ENCODE assay signal across 18 cellular contexts in genomic region chr17:7419833-7420610, GRCh38. TPM values are rescaled to one million over a fixed set of nuclear protein-coding genes. Genes with fewer than 3 reads are reported as not detected.
A peak's percentile ranks its signal among the peaks of the same experiment; 100 is the strongest.
DNase-seq lines count a peak whose midpoint lies in the region; ATAC-seq, FAIRE-seq and TF ChIP-seq lines count a peak whose summit lies in the region.
"Had no signal": no experiment of that assay in that cellular context is flagged by ENCODE, and none has a peak within 500 bp of the region (broad histone marks: within the 10 kb centered on the region; RNA-seq: fewer than 3 reads in every experiment).

A gene with protein sequence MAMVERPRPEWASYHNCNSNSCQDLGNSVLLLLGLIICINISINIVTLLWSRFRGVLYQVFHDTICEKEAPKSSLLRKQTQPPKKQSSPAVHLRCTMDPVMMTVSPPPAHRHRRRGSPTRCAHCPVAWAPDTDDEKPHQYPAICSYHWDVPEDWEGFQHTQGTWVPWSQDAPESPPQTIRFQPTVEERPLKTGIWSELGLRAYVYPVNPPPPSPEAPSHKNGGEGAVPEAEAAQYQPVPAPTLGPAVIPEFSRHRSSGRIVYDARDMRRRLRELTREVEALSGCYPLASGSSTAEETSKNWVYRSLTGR (plus strand): TSS chr17:7420324. CDS start chr17:7420385, 61 bp downstream.

- H3K27ac Mint-ChIP-seq in activated CD4-positive, alpha-beta T cell treated with anti-CD3 and anti-CD28 coated beads, Interleukin-2, amount 10 ng/mL, durations not matched to agents 7 days and 5 days: peak within 1 kb of the TSS; percentile 73
- no peak within 1 kb of the TSS for H3K27ac Mint-ChIP-seq in activated CD4-positive, alpha-beta T cell treated with anti-CD3 and anti-CD28 coated beads for 36 hours
- peak within 1 kb of the TSS in 1 of 9 donors; percentile 38 for H3K27ac Mint-ChIP-seq in naive thymus-derived CD4-positive, alpha-beta T cell

- H3K14ac ChIP-seq in H1 (ENCODE audit: insufficient read length): no peak within 1 kb of the TSS

- peak within 1 kb of the TSS; percentile 79 for H3K56ac ChIP-seq in H1 (replicated peaks; ENCODE audit: insufficient read length, low read depth, low read length)

- H3K79me1 ChIP-seq in H1 (ENCODE audit: low read depth, low read length): no peaks in the 10 kb centered on the region

- H3K9me3 Mint-ChIP-seq in activated CD4-positive, alpha-beta T cell treated with anti-CD3 and anti-CD28 coated beads, Interleukin-2, amount 10 ng/mL, durations not matched to agents 7 days and 5 days: no peaks in the 10 kb centered on the region
- H3K9me3 Mint-ChIP-seq in activated CD4-positive, alpha-beta T cell treated with anti-CD3 and anti-CD28 coated beads for 36 hours (ENCODE audit: low read depth): no peaks in the 10 kb centered on the region
- no peaks in the 10 kb centered on the region for H3K9me3 Mint-ChIP-seq in naive thymus-derived CD4-positive, alpha-beta T cell

- H3K9me2 ChIP-seq in neural cell (ENCODE audit: insufficient read depth, low read length): no peaks in the 10 kb centered on the region

- H3K4me3 ChIP-seq in H1 (ENCODE audit: extremely low read depth in 1 of 4, insufficient read depth in 2 of 4, low read depth in 3 of 4, low read length in 4 of 4) (no peak within 1 kb of the TSS), neural cell (ENCODE audit: low read length) (no peak within 1 kb of the TSS)
- H3K4me3 ChIP-seq in naive thymus-derived CD4-positive, alpha-beta T cell (ENCODE audit: low read length): no peak within 1 kb of the TSS
- H3K4me3 ChIP-seq: BLaER1 treated with 17β-estradiol and CSF1 and Interleukin-3, amounts not matched to agents 10 nM and 100 nM; PC-9 had no signal

- H2BK12ac ChIP-seq in H1 (ENCODE audit: low read depth, low read length): peak within 1 kb of the TSS; percentile 60; the same call in 1 of the 2 replicates

- no peak for TF ChIP-seq RAD21 in H1 (IDR thresholded peaks at IDR 0.05 in 1 of 2, conservative IDR thresholded peaks at IDR 0.05 in 1 of 2; ENCODE audit: low read depth in 2 of 2, low read length in 2 of 2)
- no peak for TF ChIP-seq RAD21 in neural cell (conservative IDR thresholded peaks at IDR 0.05)

- no peak within 1 kb of the TSS; the same call in 1 of the 2 replicates for H2BK15ac ChIP-seq in H1 (ENCODE audit: low read length)

- no peak within 1 kb of the TSS for H3K23ac ChIP-seq in H1 (ENCODE audit: insufficient read length)

- no peak within 1 kb of the TSS for H2BK20ac ChIP-seq in H1 (ENCODE audit: low read length)

- no peak within 1 kb of the TSS for H2AK5ac ChIP-seq in H1 (ENCODE audit: low read depth, low read length)

- intact Hi-C loops in activated CD4-positive, alpha-beta T cell treated with anti-CD3 and anti-CD28 coated beads for 36 hours (cut with DNase I, micrococcal nuclease): no loop called here
- intact Hi-C loops in naive thymus-derived CD4-positive, alpha-beta T cell (cut with micrococcal nuclease): no loop called here
- intact Hi-C loops in cardiac septum (cut with DNase I): no loop called here

- H3K36me3 ChIP-seq in H1 (ENCODE audit: control insufficient read depth in 2 of 4, insufficient read depth in 4 of 4, low read length in 3 of 4) (peaks cover 0 to 17% (median 8%) of the 10 kb centered on the region in 4 experiments; a peak in 5 of 8 replicates), neural cell (ENCODE audit: insufficient read depth, low read length) (no peaks in the 10 kb centered on the region)
- H3K36me3 ChIP-seq in naive thymus-derived CD4-positive, alpha-beta T cell (ENCODE audit: control insufficient read depth in 2 of 3, insufficient read depth in 3 of 3, low read length in 3 of 3): no peaks in the 10 kb centered on the region

- H2BK5ac ChIP-seq in H1 (ENCODE audit: low read depth, low read length): no peak within 1 kb of the TSS

- H3K27me3 ChIP-seq in H1 (replicated peaks in 1 of 4; ENCODE audit: control insufficient read depth in 3 of 4, extremely low read depth in 1 of 4, insufficient read depth in 3 of 4, low read length in 3 of 4) (no peaks in the 10 kb centered on the region), neural cell (ENCODE audit: insufficient read depth, low read depth, low read length) (no peaks in the 10 kb centered on the region)
- no peaks in the 10 kb centered on the region for H3K27me3 ChIP-seq in naive thymus-derived CD4-positive, alpha-beta T cell (ENCODE audit: control insufficient read depth in 2 of 2, insufficient read depth in 2 of 2, low read length in 2 of 2)
- H3K27me3 ChIP-seq: BLaER1 treated with 17β-estradiol and CSF1 and Interleukin-3, amounts not matched to agents 10 nM and 100 nM had no signal

- no peaks in the 10 kb centered on the region for H3K9me3 ChIP-seq in H1 (ENCODE audit: insufficient read depth in 2 of 2, low read depth in 1 of 2, low read length in 1 of 2)
- no peaks in the 10 kb centered on the region for H3K9me3 ChIP-seq in neural cell (ENCODE audit: low read length)
- H3K9me3 ChIP-seq in naive thymus-derived CD4-positive, alpha-beta T cell (ENCODE audit: control insufficient read depth in 2 of 3, low read length in 3 of 3): no peaks in the 10 kb centered on the region
- H3K9me3 ChIP-seq: BLaER1 treated with 17β-estradiol and CSF1 and Interleukin-3, amounts not matched to agents 10 nM and 100 nM had no signal

- no peak within 1 kb of the TSS; the same call in 1 of the 2 replicates for H3K18ac ChIP-seq in H1 (ENCODE audit: extremely low read depth, low read length)

- H3K4me2 ChIP-seq in H1 (ENCODE audit: insufficient read depth in 1 of 2, low read depth in 2 of 2, low read length in 2 of 2) (no peak within 1 kb of the TSS), neural cell (ENCODE audit: low read length) (no peak within 1 kb of the TSS)
- H3K4me2 ChIP-seq: BLaER1 treated with 17β-estradiol and CSF1 and Interleukin-3, amounts not matched to agents 10 nM and 100 nM; PC-9 had no signal

- H3K4ac ChIP-seq in H1 (replicated peaks; ENCODE audit: insufficient read length, low read depth, low read length): no peak within 1 kb of the TSS

- 90% methylated on average over 16 of the region's 17 CpGs; no CpG with 5 or more reads in 1 of the 2 experiments for WGBS in H1 (ENCODE audit: extremely low coverage in 1 of 2, insufficient coverage in 1 of 2, insufficient read length in 1 of 2, insufficient replicate concordance in 2 of 2, low coverage in 1 of 2, low lambda C conversion rate in 2 of 2, missing lambda C conversion rate in 1 of 2), 2 experiments

- H3K27ac ChIP-seq in H1 (ENCODE audit: low read depth, low read length): no peak within 1 kb of the TSS
- no peak within 1 kb of the TSS for H3K27ac ChIP-seq in neural cell (ENCODE audit: low read length)
- H3K27ac ChIP-seq in naive thymus-derived CD4-positive, alpha-beta T cell (ENCODE audit: low read depth, low read length): no peak within 1 kb of the TSS
- H3K27ac ChIP-seq: 22Rv1; BLaER1 treated with 17β-estradiol and CSF1 and Interleukin-3, amounts not matched to agents 10 nM and 100 nM; PC-9 had no signal

- no peak within 1 kb of the TSS for H3K4me3 Mint-ChIP-seq in activated CD4-positive, alpha-beta T cell treated with anti-CD3 and anti-CD28 coated beads, Interleukin-2, amount 10 ng/mL, durations not matched to agents 7 days and 5 days
- H3K4me3 Mint-ChIP-seq in activated CD4-positive, alpha-beta T cell treated with anti-CD3 and anti-CD28 coated beads for 36 hours: no peak within 1 kb of the TSS
- no peak within 1 kb of the TSS for H3K4me3 Mint-ChIP-seq in naive thymus-derived CD4-positive, alpha-beta T cell

- H3K9ac ChIP-seq in H1 (replicated peaks in 1 of 4; ENCODE audit: extremely low read depth in 1 of 4, low read depth in 3 of 4, low read length in 3 of 4) (no peak within 1 kb of the TSS; a peak in 1 of 7 replicates), neural cell (ENCODE audit: low read length) (no peak within 1 kb of the TSS)

- H4K8ac ChIP-seq in H1 (ENCODE audit: extremely low read depth, insufficient read depth, low read length): peak within 1 kb of the TSS; percentile 80

- no peaks in the 10 kb centered on the region for H3K36me3 Mint-ChIP-seq in activated CD4-positive, alpha-beta T cell treated with anti-CD3 and anti-CD28 coated beads, Interleukin-2, amount 10 ng/mL, durations not matched to agents 7 days and 5 days (ENCODE audit: low read depth)
- no peaks in the 10 kb centered on the region for H3K36me3 Mint-ChIP-seq in activated CD4-positive, alpha-beta T cell treated with anti-CD3 and anti-CD28 coated beads for 36 hours (ENCODE audit: low read depth)
- H3K36me3 Mint-ChIP-seq in naive thymus-derived CD4-positive, alpha-beta T cell: no peaks in the 10 kb centered on the region

- peaks cover 0 to 15% (median 2%) of the 10 kb centered on the region in 4 experiments; a peak in 4 of 7 replicates for H3K4me1 ChIP-seq in H1 (replicated peaks in 1 of 4; ENCODE audit: control insufficient read depth in 3 of 4, insufficient read depth in 4 of 4, low read length in 3 of 4)
- no peaks in the 10 kb centered on the region for H3K4me1 ChIP-seq in naive thymus-derived CD4-positive, alpha-beta T cell (ENCODE audit: control insufficient read depth in 2 of 2, insufficient read depth in 2 of 2, low read length in 2 of 2)

- H4K91ac ChIP-seq in H1 (replicated peaks; ENCODE audit: insufficient read length, low read length): no peak within 1 kb of the TSS

- ATAC-seq in activated CD4-positive, alpha-beta T cell treated with anti-CD3 and anti-CD28 coated beads for 36 hours: no peak
- no peak for ATAC-seq in naive thymus-derived CD4-positive, alpha-beta T cell

- no peaks in the 10 kb centered on the region for H3K27me3 Mint-ChIP-seq in activated CD4-positive, alpha-beta T cell treated with anti-CD3 and anti-CD28 coated beads, Interleukin-2, amount 10 ng/mL, durations not matched to agents 7 days and 5 days
- no peaks in the 10 kb centered on the region for H3K27me3 Mint-ChIP-seq in activated CD4-positive, alpha-beta T cell treated with anti-CD3 and anti-CD28 coated beads for 36 hours
- H3K27me3 Mint-ChIP-seq in naive thymus-derived CD4-positive, alpha-beta T cell: peaks cover 0 to 3% (median 0%) of the 10 kb centered on the region in 5 donors

- POLR2A ChIA-PET in activated CD4-positive, alpha-beta T cell treated with anti-CD3 and anti-CD28 coated beads, Interleukin-2, amount 10 ng/mL, durations not matched to agents 7 days and 5 days (lab: Charles Lee): no interaction called here
- POLR2A ChIA-PET in activated CD4-positive, alpha-beta T cell treated with anti-CD3 and anti-CD28 coated beads for 36 hours (lab: Charles Lee): no interaction called here
- POLR2A ChIA-PET in H1 (lab: Charles Lee; ENCODE audit: partially characterized antibody): interaction anchor here (0.8 to 2.8 kb wide), 14 partner anchors 9 to 155 kb away, joined by 3 to 9 read pairs (median 4); partner anchors contain the start of genes ACAP1, NLGN2, PLSCR3 and TMEM102
- POLR2A ChIA-PET in naive thymus-derived CD4-positive, alpha-beta T cell (lab: Charles Lee): no interaction called here

- H3F3A ChIP-seq in neural cell (ENCODE audit: insufficient read depth, low read length, poor library complexity, severe bottlenecking): no peaks in the 10 kb centered on the region

- TF ChIP-seq CTCF in H1 (IDR thresholded peaks at IDR 0.05; ENCODE audit: control extremely low read depth in 1 of 3, insufficient read depth in 1 of 3, low read depth in 1 of 3, low read length in 3 of 3) (no peak), neural cell (IDR thresholded peaks at IDR 0.05; ENCODE audit: poor library complexity, severe bottlenecking) (no peak)

- no peak for TF ChIP-seq EP300 in H1 (IDR thresholded peaks at IDR 0.05; ENCODE audit: borderline replicate concordance in 1 of 2, low read depth in 2 of 2, low read length in 2 of 2)
- no peak for TF ChIP-seq EP300 in neural cell (conservative IDR thresholded peaks at IDR 0.05; ENCODE audit: poor library complexity, severe bottlenecking)

- DNase-seq in activated CD4-positive, alpha-beta T cell treated with anti-CD3 and anti-CD28 coated beads, Interleukin-2, amount 10 ng/mL, durations not matched to agents 7 days and 5 days: no peak
- DNase-seq in activated CD4-positive, alpha-beta T cell treated with anti-CD3 and anti-CD28 coated beads for 36 hours: no peak
- DNase-seq in H1 (ENCODE audit: low read depth in 1 of 2, low spot score in 2 of 2) (no peak), ACHN (no peak), hepatic stellate cell (ENCODE audit: low spot score) (no peak), cardiac septum (ENCODE audit: low spot score) (no peak)
- DNase-seq in naive thymus-derived CD4-positive, alpha-beta T cell: no peak
- DNase-seq: GF-D8, NCI-H1930, NCI-H2171, NCI-H774, PC-9 had no signal

- peaks cover 2% of the 10 kb centered on the region; the same call in 1 of the 2 replicates for H3K23me2 ChIP-seq in H1 (ENCODE audit: low read depth, low read length)

- H4K20me1 ChIP-seq in H1 (replicated peaks in 1 of 2; ENCODE audit: control insufficient read depth in 1 of 2, insufficient read depth in 2 of 2, low read length in 2 of 2) (peaks cover 2 to 4% of the 10 kb centered on the region in 2 experiments), neural cell (ENCODE audit: insufficient read depth) (peaks cover 4% of the 10 kb centered on the region)

- H2AFZ ChIP-seq in H1 (ENCODE audit: low read length) (no peak within 1 kb of the TSS), neural cell (ENCODE audit: low read depth, low read length) (no peak within 1 kb of the TSS)
- H2AFZ ChIP-seq: PC-9 had no signal

- in situ Hi-C loops in ACHN (cut with HindIII; ENCODE audit: low pct_ligation_motif_present, low pct_unique_long_range_greater_than_20kb, low sequenced_read_pairs): no loop called here

- no peak for TF ChIP-seq POLR2A in H1 (IDR thresholded peaks at IDR 0.05; ENCODE audit: control extremely low read depth in 1 of 2, low read depth in 2 of 2, low read length in 2 of 2)

- no peaks in the 10 kb centered on the region for H3K4me1 Mint-ChIP-seq in activated CD4-positive, alpha-beta T cell treated with anti-CD3 and anti-CD28 coated beads, Interleukin-2, amount 10 ng/mL, durations not matched to agents 7 days and 5 days
- no peaks in the 10 kb centered on the region for H3K4me1 Mint-ChIP-seq in activated CD4-positive, alpha-beta T cell treated with anti-CD3 and anti-CD28 coated beads for 36 hours
- H3K4me1 Mint-ChIP-seq in naive thymus-derived CD4-positive, alpha-beta T cell: peaks cover 0 to 7% (median 0%) of the 10 kb centered on the region in 7 donors

- no peak within 1 kb of the TSS for H4K5ac ChIP-seq in H1 (ENCODE audit: insufficient read length, low read depth, low read length)

- no peak for FAIRE-seq in H1 (lab: Jason Lieb, UNC)
- FAIRE-seq: GM19239 had no signal

- H2BK120ac ChIP-seq in H1 (replicated peaks; ENCODE audit: low read depth, low read length): no peak within 1 kb of the TSS

- H3K79me2 ChIP-seq in H1 (ENCODE audit: control insufficient read depth in 1 of 2, insufficient read depth in 2 of 2, low read length in 2 of 2) (no peaks in the 10 kb centered on the region), neural cell (replicated peaks; ENCODE audit: insufficient read depth, low read length) (no peaks in the 10 kb centered on the region)

- CTCF ChIA-PET in activated CD4-positive, alpha-beta T cell treated with anti-CD3 and anti-CD28 coated beads, Interleukin-2, amount 10 ng/mL, durations not matched to agents 7 days and 5 days (lab: Charles Lee): interaction anchor here (0.9 to 2.5 kb wide), 3 partner anchors 11 to 66 kb away, joined by 3 to 12 read pairs (median 3); partner anchors contain the start of gene TMEM102
- CTCF ChIA-PET in activated CD4-positive, alpha-beta T cell treated with anti-CD3 and anti-CD28 coated beads for 36 hours (lab: Charles Lee): interaction anchor here (1.2 kb wide), 1 partner anchor 141 kb away, joined by 3 read pairs; no protein-coding TSS in a partner anchor
- CTCF ChIA-PET in H1 (lab: Charles Lee; ENCODE audit: partially characterized antibody): interaction anchor here (0.6 to 4.1 kb wide), 12 partner anchors 13 to 140 kb away, joined by 3 to 15 read pairs (median 4); partner anchors contain the start of genes NLGN2 and PLSCR3
- CTCF ChIA-PET in naive thymus-derived CD4-positive, alpha-beta T cell (lab: Charles Lee): interaction anchor here (2.4 kb wide), 1 partner anchor 65 kb away, joined by 7 read pairs; the partner anchor contains the start of gene TMEM95

RNA-seq across cellular contexts. Expression of the gene that starts here (rescaled TPM):
- not detected for total RNA-seq in activated CD4-positive, alpha-beta T cell treated with anti-CD3 and anti-CD28 coated beads, Interleukin-2, amount 10 ng/mL, durations not matched to agents 7 days and 5 days
- total RNA-seq in activated CD4-positive, alpha-beta T cell treated with anti-CD3 and anti-CD28 coated beads for 36 hours: not detected
- not detected in 2 replicates for total RNA-seq in H1 (2021; fragmentation: NEBNext Ultra II Directional; extraction: Animal tissue kit (Norgen Biotek cat#: 25700))
- polyA plus RNA-seq in H1 (2011; rRNA removed) (0.09 TPM in 1 of 2 replicates, not detected in the other), neural cell (not detected in 2 replicates)
- not detected for polyA plus RNA-seq in H1 (2011; cell fraction: cytosol; rRNA removed)
- polyA plus RNA-seq in H1 (2011; cell fraction: nucleus; rRNA removed): 0.90 TPM
- polyA plus RNA-seq in H1 (2012, experiment 1 of 2): 0.27 TPM in 1 of 4 replicates, not detected in the others
- polyA plus RNA-seq in H1 (2012, experiment 2 of 2): not detected
- 0.06 TPM for polyA plus RNA-seq in H1 (2013, experiment 1 of 2)
- 0.06 TPM for polyA plus RNA-seq in H1 (2013, experiment 2 of 2)
- not detected in 2 replicates for polyA minus RNA-seq in H1 (2011; rRNA and poly(A)+ RNA removed)
- polyA minus RNA-seq in H1 (2011; cell fraction: cytosol; rRNA and poly(A)+ RNA removed): not detected
- not detected for polyA minus RNA-seq in H1 (2011; cell fraction: nucleus; rRNA and poly(A)+ RNA removed)
- not detected in 2 replicates for polyA minus RNA-seq in neural cell
- not detected for total RNA-seq in naive thymus-derived CD4-positive, alpha-beta T cell
- not detected for polyA plus RNA-seq in naive thymus-derived CD4-positive, alpha-beta T cell
- not detected for total RNA-seq in cardiac septum
- total RNA-seq: LHCN-M2, NCI-H460 had no signal
